ENCODE assay signal across 16 cellular contexts in the genomic region with DNA sequence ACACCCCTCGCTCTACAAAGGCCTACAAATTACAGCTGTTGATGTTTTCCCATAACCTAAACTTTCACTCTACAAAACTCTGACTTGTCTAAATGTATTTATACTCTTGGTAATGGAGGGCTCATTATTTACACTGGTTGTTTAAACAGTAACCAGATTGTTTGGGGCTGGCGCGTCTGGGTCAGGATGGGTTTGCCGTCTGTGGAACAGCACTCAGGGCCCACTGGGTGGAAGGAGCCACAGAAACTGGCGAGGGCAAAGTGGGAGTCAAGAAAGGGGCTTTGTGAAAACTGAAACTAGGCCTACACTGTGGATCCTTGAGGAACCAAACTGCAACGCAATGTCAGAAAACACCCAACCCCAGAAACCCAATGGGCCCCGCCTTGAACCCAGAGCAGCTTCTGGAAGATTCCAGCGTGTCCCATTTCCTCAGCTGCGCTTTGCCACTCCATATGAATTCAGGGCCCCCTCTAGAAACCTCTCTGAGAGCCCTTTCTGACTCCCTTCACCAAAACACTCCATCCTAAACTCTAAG.
"Had no signal": no experiment of that assay in that cellular context is flagged by ENCODE, and none has a peak within 500 bp of the region (broad histone marks: within the 10 kb centered on the region; RNA-seq: fewer than 3 reads in every experiment).

No MANE protein-coding gene starts in this region.

- H3K27ac ChIP-seq: left ventricle myocardium inferior, ovary had no signal

- FAIRE-seq: bronchial epithelial cell, small intestine had no signal

- H3K36me3 ChIP-seq: left ventricle myocardium inferior, ovary had no signal

- ATAC-seq: activated T-helper 17 cell treated with anti-CD3 and anti-CD28 coated beads, Interleukin-2, amount 50 U/mL, for 72 hours had no signal

- H3K4me1 Mint-ChIP-seq: activated CD4-positive, alpha-beta T cell treated with anti-CD3 and anti-CD28 coated beads, Interleukin-2, amount 10 ng/mL, durations not matched to agents 7 days and 5 days; activated T-helper 17 cell treated with anti-CD3 and anti-CD28 coated beads, Interleukin-2, amount 50 U/mL, for 72 hours; memory B cell had no signal

- H3K4me3 Mint-ChIP-seq: activated CD4-positive, alpha-beta T cell treated with anti-CD3 and anti-CD28 coated beads, Interleukin-2, amount 10 ng/mL, durations not matched to agents 7 days and 5 days; activated naive CD4-positive, alpha-beta T cell treated with anti-CD3 and anti-CD28 coated beads for 36 hours; activated T-helper 17 cell treated with anti-CD3 and anti-CD28 coated beads, Interleukin-2, amount 50 U/mL, for 72 hours; memory B cell; neural crest cell; T-helper 2 cell treated with Interferon-gamma antibody and Interleukin-4, amounts not matched to agents 5 μg/mL and 100 μg/mL, for 36 hours had no signal

- H3K27ac Mint-ChIP-seq: activated CD4-positive, alpha-beta T cell treated with anti-CD3 and anti-CD28 coated beads, Interleukin-2, amount 10 ng/mL, durations not matched to agents 7 days and 5 days; activated naive CD4-positive, alpha-beta T cell treated with anti-CD3 and anti-CD28 coated beads for 36 hours; activated T-helper 17 cell treated with anti-CD3 and anti-CD28 coated beads, Interleukin-2, amount 50 U/mL, for 72 hours; memory B cell; T-helper 2 cell treated with Interferon-gamma antibody and Interleukin-4, amounts not matched to agents 5 μg/mL and 100 μg/mL, for 36 hours had no signal

- H3K9me3 Mint-ChIP-seq: activated CD4-positive, alpha-beta T cell treated with anti-CD3 and anti-CD28 coated beads, Interleukin-2, amount 10 ng/mL, durations not matched to agents 7 days and 5 days; activated naive CD4-positive, alpha-beta T cell treated with anti-CD3 and anti-CD28 coated beads for 36 hours; activated T-helper 17 cell treated with anti-CD3 and anti-CD28 coated beads, Interleukin-2, amount 50 U/mL, for 72 hours; memory B cell; neural crest cell; T-helper 2 cell treated with Interferon-gamma antibody and Interleukin-4, amounts not matched to agents 5 μg/mL and 100 μg/mL, for 36 hours had no signal

- H3K27me3 ChIP-seq: ovary had no signal

- H3K4me3 ChIP-seq: left ventricle myocardium inferior, ovary had no signal

- H3K36me3 Mint-ChIP-seq: memory B cell had no signal

- DNase-seq: activated CD4-positive, alpha-beta T cell treated with anti-CD3 and anti-CD28 coated beads, Interleukin-2, amount 10 ng/mL, durations not matched to agents 7 days and 5 days; activated naive CD4-positive, alpha-beta T cell treated with anti-CD3 and anti-CD28 coated beads for 36 hours; dermis blood vessel endothelial cell; hippocampal formation; left ventricle myocardium inferior; ovary; small intestine; stimulated activated CD4-positive, alpha-beta T cell treated with anti-CD3 and anti-CD28 coated beads, Interleukin-4, amount 100 ng/mL, for 24 hours; stimulated activated naive CD4-positive, alpha-beta T cell; substantia nigra; trophoblast cell had no signal

- H3K9me3 ChIP-seq: left ventricle myocardium inferior, ovary had no signal

- H3K4me1 ChIP-seq: left ventricle myocardium inferior had no signal

- H3K27me3 Mint-ChIP-seq: activated CD4-positive, alpha-beta T cell treated with anti-CD3 and anti-CD28 coated beads, Interleukin-2, amount 10 ng/mL, durations not matched to agents 7 days and 5 days had no signal
